In genomic region chr10:113504423-113504822, GRCh38 we compare ENCODE assay signal across 1 cellular context.
TF ChIP-seq lines count a peak whose summit lies in the region.

No MANE protein-coding gene starts in this region.

TF ChIP-seq in HepG2, 621 proteins besides CTCF, POLR2A, EP300 and RAD21:
- TF ChIP-seq IRF2 (CRISPR knock-in tag; IDR thresholded peaks at IDR 0.05): no peak
- no peak for TF ChIP-seq ZNF296 (CRISPR knock-in tag; conservative IDR thresholded peaks at IDR 0.05)
- no peak for TF ChIP-seq GLMP (CRISPR knock-in tag; IDR thresholded peaks at IDR 0.05; ENCODE audit: borderline replicate concordance)
- no peak for TF ChIP-seq ZNF317 (CRISPR knock-in tag; IDR thresholded peaks at IDR 0.05)
- TF ChIP-seq GPBP1L1 (CRISPR knock-in tag; IDR thresholded peaks at IDR 0.05): no peak
- TF ChIP-seq TGIF2 (CRISPR knock-in tag; IDR thresholded peaks at IDR 0.05): no peak
- TF ChIP-seq RARA (CRISPR knock-in tag; IDR thresholded peaks at IDR 0.05): no peak
- no peak for TF ChIP-seq LBX2 (CRISPR knock-in tag; IDR thresholded peaks at IDR 0.05; ENCODE audit: borderline replicate concordance)
- no peak for TF ChIP-seq AFF4 (CRISPR knock-in tag; IDR thresholded peaks at IDR 0.05)
- no peak for TF ChIP-seq ISL2 (CRISPR knock-in tag; IDR thresholded peaks at IDR 0.05)
- no peak for TF ChIP-seq ZSCAN5A (CRISPR knock-in tag; IDR thresholded peaks at IDR 0.05; ENCODE audit: borderline replicate concordance)
- TF ChIP-seq MXD4 (CRISPR knock-in tag; IDR thresholded peaks at IDR 0.05): no peak
- no peak for TF ChIP-seq ZBTB7A (CRISPR knock-in tag; IDR thresholded peaks at IDR 0.05)
